Comparison of ENCODE assay signal across 35 cellular contexts in genomic region chr10:33473688-33474087, GRCh38.
A peak's percentile ranks its signal among the peaks of the same experiment; 100 is the strongest.
DNase-seq lines count a peak whose midpoint lies in the region; ATAC-seq, FAIRE-seq and TF ChIP-seq lines count a peak whose summit lies in the region.
"Had no signal": no experiment of that assay in that cellular context is flagged by ENCODE, and none has a peak within 500 bp of the region (broad histone marks: within the 10 kb centered on the region; RNA-seq: fewer than 3 reads in every experiment).

No MANE protein-coding gene starts in this region.

- intact Hi-C loops in GM12878 (cut with micrococcal nuclease; ENCODE audit: unreplicated experiment) = no loop called here

- no peaks in the 10 kb centered on the region for H3K4me1 Mint-ChIP-seq in activated T-helper 17 cell treated with anti-CD3 and anti-CD28 coated beads, Interleukin-2, amount 50 U/mL, for 72 hours
- no peaks in the 10 kb centered on the region for H3K4me1 Mint-ChIP-seq in stimulated activated effector memory CD8-positive, alpha-beta T cell treated with anti-CD3 and anti-CD28 coated beads, Interleukin-12 subunit alpha, Interleukin-12 subunit beta, amount 100 ng/mL, for 72 hours
- H3K4me1 Mint-ChIP-seq: B cell; CD14-positive monocyte; CD4-positive, alpha-beta memory T cell; CD4-positive, CD25-positive, alpha-beta regulatory T cell; CD8-positive, alpha-beta memory T cell had no signal

- SMC1A ChIA-PET in GM12878 (lab: Charles Lee; ENCODE audit: uncharacterized antibody, unreplicated experiment) = no interaction called here

- no peak overlapping the region for H3K4me2 ChIP-seq in GM12878 (ENCODE audit: control insufficient read depth, insufficient read depth)
- H3K4me2 ChIP-seq: A549; BLaER1; BLaER1 treated with 17β-estradiol and CSF1 and Interleukin-3, amounts not matched to agents 10 nM and 100 nM had no signal

- H3K27me3 ChIP-seq in GM12878 (replicated peaks in 1 of 2; ENCODE audit: control insufficient read depth in 2 of 2, insufficient read depth in 2 of 2, low read length in 1 of 2) = no peaks in the 10 kb centered on the region
- H3K27me3 ChIP-seq: BE2C; BLaER1; BLaER1 treated with 17β-estradiol and CSF1 and Interleukin-3, amounts not matched to agents 10 nM and 100 nM had no signal

- H3K9me3 ChIP-seq in GM12878 (replicated peaks; ENCODE audit: control insufficient read depth, insufficient read depth, low read length) = no peaks in the 10 kb centered on the region
- H3K9me3 ChIP-seq: A549, BE2C, Caco-2 had no signal

- no peak overlapping the region for H2AFZ ChIP-seq in GM12878 (ENCODE audit: control insufficient read depth, low read depth, low read length)

- no peaks in the 10 kb centered on the region for H3K4me1 ChIP-seq in GM12878 (ENCODE audit: control insufficient read depth, insufficient read depth, low read length)
- H3K4me1 ChIP-seq: A549 had no signal

- H3K9ac ChIP-seq in GM12878 (ENCODE audit: control insufficient read depth, insufficient read depth, low read length) = no peak overlapping the region
- H3K9ac ChIP-seq: BLaER1; BLaER1 treated with 17β-estradiol and CSF1 and Interleukin-3, amounts not matched to agents 10 nM and 100 nM had no signal

- TF ChIP-seq EP300 in GM12878 (IDR thresholded peaks at IDR 0.05; ENCODE audit: borderline replicate concordance in 1 of 2, control insufficient read depth in 1 of 2, low read depth in 2 of 2, low read length in 2 of 2) = no peak

- no peak for DNase-seq in GM12878 (ENCODE audit: low read depth, low spot score)
- DNase-seq in stimulated activated effector memory CD8-positive, alpha-beta T cell treated with anti-CD3 and anti-CD28 coated beads, Interleukin-12 subunit alpha, Interleukin-12 subunit beta, amount 100 ng/mL, for 72 hours (ENCODE audit: low spot score in 2 of 2) = no peak
- no peak for DNase-seq in NCI-H1105 (lab: John Stamatoyannopoulos, UW)
- DNase-seq in GM10248 (ENCODE audit: extremely low spot score) = no peak
- DNase-seq: 8988T; ACHN; AML-193; BE2C; C1 segment of cervical spinal cord; Caco-2; Calu3; CD4-positive, alpha-beta memory T cell; CD4-positive, alpha-beta T cell; CD4-positive, CD25-positive, alpha-beta regulatory T cell; CD8-positive, alpha-beta memory T cell; CD8-positive, alpha-beta T cell; COR-L47; DMS 273 treated with DMSO at 0.1 percent for 48 hours; DMS153; DMS53; DMS79; DMS79 treated with DMSO at 0.1 percent for 48 hours; DND-41; EL had no signal

- CTCF ChIA-PET in GM12878 (lab: Yijun Ruan, JAX) (no interaction called here), GM10248 (lab: Yijun Ruan, JAX) (no interaction called here)

- no peak overlapping the region for H3K4me3 ChIP-seq in GM12878
- H3K4me3 ChIP-seq: A549; BLaER1; BLaER1 treated with 17β-estradiol and CSF1 and Interleukin-3, amounts not matched to agents 10 nM and 100 nM had no signal

- no peaks in the 10 kb centered on the region for H3K36me3 ChIP-seq in GM12878 (ENCODE audit: control insufficient read depth in 2 of 2, insufficient read depth in 2 of 2, low read length in 1 of 2)
- H3K36me3 ChIP-seq: BE2C; BLaER1; BLaER1 treated with 17β-estradiol and CSF1 and Interleukin-3, amounts not matched to agents 10 nM and 100 nM had no signal

- POLR2A ChIA-PET in GM12878 (lab: Charles Lee) = no interaction called here
- POLR2A ChIA-PET in GM10248 (lab: Yijun Ruan, JAX) = no interaction called here

- no peak for TF ChIP-seq RAD21 in GM12878 (IDR thresholded peaks at IDR 0.05; ENCODE audit: insufficient read depth, low read depth, low read length)

- H3K79me2 ChIP-seq in GM12878 (ENCODE audit: control insufficient read depth, insufficient read depth, low read length) = no peaks in the 10 kb centered on the region

- H3K27me3 Mint-ChIP-seq in activated T-helper 17 cell treated with anti-CD3 and anti-CD28 coated beads, Interleukin-2, amount 50 U/mL, for 72 hours = peaks cover 19% of the 10 kb centered on the region
- H3K27me3 Mint-ChIP-seq: B cell; CD4-positive, CD25-positive, alpha-beta regulatory T cell had no signal

- RAD21 ChIA-PET in GM12878 (lab: Charles Lee; ENCODE audit: unreplicated experiment) = no interaction called here

- WGBS in GM12878 (ENCODE audit: insufficient coverage, insufficient replicate concordance, low lambda C conversion rate, missing lambda C conversion rate) = 0% methylated on average over 3 of the region's 3 CpGs

- in situ Hi-C loops in GM12878 (cut with MboI) = no loop called here

- no TSS peak for BruUV-seq in GM12878 (replicated peaks; lab: Mats Ljungman, UMichigan)

- TF ChIP-seq CTCF in GM12878 (IDR thresholded peaks at IDR 0.05 in 2 of 3, conservative IDR thresholded peaks at IDR 0.05 in 1 of 3; ENCODE audit: control insufficient read depth in 2 of 3, extremely low read depth in 1 of 3, insufficient read depth in 1 of 3, low read depth in 3 of 3, low read length in 3 of 3) (no peak), GM10248 (IDR thresholded peaks at IDR 0.05; ENCODE audit: control extremely low read depth, extremely low read depth, low read depth, missing control alignments) (no peak)

- no peaks in the 10 kb centered on the region for H4K20me1 ChIP-seq in GM12878 (ENCODE audit: control insufficient read depth, insufficient read depth)
- H4K20me1 ChIP-seq: BLaER1; BLaER1 treated with 17β-estradiol and CSF1 and Interleukin-3, amounts not matched to agents 10 nM and 100 nM had no signal

- no peaks in the 10 kb centered on the region for H3K36me3 Mint-ChIP-seq in activated T-helper 17 cell treated with anti-CD3 and anti-CD28 coated beads, Interleukin-2, amount 50 U/mL, for 72 hours (ENCODE audit: low read depth)
- H3K36me3 Mint-ChIP-seq in stimulated activated effector memory CD8-positive, alpha-beta T cell treated with anti-CD3 and anti-CD28 coated beads, Interleukin-12 subunit alpha, Interleukin-12 subunit beta, amount 100 ng/mL, for 72 hours = no peaks in the 10 kb centered on the region
- H3K36me3 Mint-ChIP-seq: CD14-positive monocyte; CD4-positive, alpha-beta memory T cell; CD4-positive, CD25-positive, alpha-beta regulatory T cell; CD8-positive, alpha-beta memory T cell; CD8-positive, alpha-beta T cell had no signal

- no peak overlapping the region for H3K4me3 Mint-ChIP-seq in activated T-helper 17 cell treated with anti-CD3 and anti-CD28 coated beads, Interleukin-2, amount 50 U/mL, for 72 hours
- H3K4me3 Mint-ChIP-seq in stimulated activated effector memory CD8-positive, alpha-beta T cell treated with anti-CD3 and anti-CD28 coated beads, Interleukin-12 subunit alpha, Interleukin-12 subunit beta, amount 100 ng/mL, for 72 hours = no peak overlapping the region
- H3K4me3 Mint-ChIP-seq: B cell; CD14-positive monocyte; CD4-positive, alpha-beta memory T cell; CD4-positive, alpha-beta T cell; CD4-positive, CD25-positive, alpha-beta regulatory T cell; CD8-positive, alpha-beta memory T cell; CD8-positive, alpha-beta T cell had no signal

- ATAC-seq in activated T-helper 17 cell treated with anti-CD3 and anti-CD28 coated beads, Interleukin-2, amount 50 U/mL, for 72 hours (replicated peaks) = peak; percentile 59
- ATAC-seq in GM12878 = peak; percentile 65
- ATAC-seq in stimulated activated effector memory CD8-positive, alpha-beta T cell treated with anti-CD3 and anti-CD28 coated beads, Interleukin-12 subunit alpha, Interleukin-12 subunit beta, amount 100 ng/mL, for 72 hours = peak; percentile 74
- no peak for ATAC-seq in HG03378 (IDR thresholded peaks at IDR 0.05; ENCODE audit: unreplicated experiment)
- ATAC-seq: A549; CD8-positive, alpha-beta T cell had no signal

- H3K27ac Mint-ChIP-seq in activated T-helper 17 cell treated with anti-CD3 and anti-CD28 coated beads, Interleukin-2, amount 50 U/mL, for 72 hours = no peak overlapping the region
- H3K27ac Mint-ChIP-seq in stimulated activated effector memory CD8-positive, alpha-beta T cell treated with anti-CD3 and anti-CD28 coated beads, Interleukin-12 subunit alpha, Interleukin-12 subunit beta, amount 100 ng/mL, for 72 hours = no peak overlapping the region
- H3K27ac Mint-ChIP-seq: B cell; CD14-positive monocyte; CD4-positive, alpha-beta memory T cell; CD4-positive, alpha-beta T cell; CD4-positive, CD25-positive, alpha-beta regulatory T cell; CD8-positive, alpha-beta memory T cell; CD8-positive, alpha-beta T cell had no signal

- no peak overlapping the region for H3K27ac ChIP-seq in GM12878 (ENCODE audit: control insufficient read depth, insufficient read depth)
- H3K27ac ChIP-seq: 22Rv1; A549; BLaER1; BLaER1 treated with 17β-estradiol and CSF1 and Interleukin-3, amounts not matched to agents 10 nM and 100 nM; C4-2B had no signal

- FAIRE-seq in GM12878 (lab: Jason Lieb, UNC) = no peak
- FAIRE-seq: A204.1, D721Med had no signal

- no peak for TF ChIP-seq POLR2A in GM12878 (IDR thresholded peaks at IDR 0.05; ENCODE audit: low read depth, low read length)

- H3K9me3 Mint-ChIP-seq in activated T-helper 17 cell treated with anti-CD3 and anti-CD28 coated beads, Interleukin-2, amount 50 U/mL, for 72 hours = no peaks in the 10 kb centered on the region
- no peaks in the 10 kb centered on the region for H3K9me3 Mint-ChIP-seq in stimulated activated effector memory CD8-positive, alpha-beta T cell treated with anti-CD3 and anti-CD28 coated beads, Interleukin-12 subunit alpha, Interleukin-12 subunit beta, amount 100 ng/mL, for 72 hours
- H3K9me3 Mint-ChIP-seq: CD8-positive, alpha-beta memory T cell; CD8-positive, alpha-beta T cell had no signal

TF ChIP-seq in GM12878, 131 proteins besides CTCF, POLR2A, EP300 and RAD21 (continues in another document):
- no peak for TF ChIP-seq ATF3 (IDR thresholded peaks at IDR 0.05; ENCODE audit: borderline replicate concordance, extremely low read depth, low read depth, low read length)
- no peak for TF ChIP-seq STAT1 (conservative IDR thresholded peaks at IDR 0.05)
